21 cellular contexts compared by ENCODE assay signal in the genomic region with DNA sequence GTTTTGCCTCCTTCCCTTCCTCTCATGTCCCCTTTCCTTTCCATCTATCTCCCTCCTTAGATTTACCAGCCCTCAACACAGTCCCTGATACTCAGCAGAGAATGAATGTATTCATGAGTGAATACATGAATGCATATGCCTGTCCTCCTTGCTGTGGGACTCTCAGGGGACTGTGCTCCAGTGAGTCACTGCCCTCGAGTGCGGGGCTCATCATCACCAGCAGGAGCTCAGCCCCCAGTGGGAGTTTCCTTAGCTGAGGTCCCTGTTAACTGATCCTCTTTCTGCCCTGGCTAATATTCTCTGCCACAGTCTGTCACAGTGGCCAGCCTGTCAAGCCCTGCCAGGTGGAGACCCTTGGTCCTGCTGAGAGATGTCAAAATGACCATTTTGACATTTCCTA.
DNase-seq lines count a peak whose midpoint lies in the region; ATAC-seq, FAIRE-seq and TF ChIP-seq lines count a peak whose summit lies in the region.
"Had no signal": no experiment of that assay in that cellular context is flagged by ENCODE, and none has a peak within 500 bp of the region (broad histone marks: within the 10 kb centered on the region; RNA-seq: fewer than 3 reads in every experiment).

No MANE protein-coding gene starts in this region.

- ATAC-seq in GM12878 (peak; percentile 27; the same call in 2 of the 3 replicates), aorta (ENCODE audit: low FRiP score) (no peak), GM18502 (IDR thresholded peaks at IDR 0.05; ENCODE audit: poor library complexity, unreplicated experiment) (no peak), HG03135 (IDR thresholded peaks at IDR 0.05; ENCODE audit: unreplicated experiment) (no peak)
- ATAC-seq: GM23338, Panc1 had no signal

- POLR2A ChIA-PET in GM12878 (lab: Charles Lee) = no interaction called here

- H3K9ac ChIP-seq in BLaER1 (no peak overlapping the region), GM12878 (ENCODE audit: control insufficient read depth, insufficient read depth, low read length) (no peak overlapping the region)

- no peak for TF ChIP-seq CTCF in GM12878 (IDR thresholded peaks at IDR 0.05 in 2 of 3, conservative IDR thresholded peaks at IDR 0.05 in 1 of 3; ENCODE audit: control insufficient read depth in 2 of 3, extremely low read depth in 1 of 3, insufficient read depth in 1 of 3, low read depth in 3 of 3, low read length in 3 of 3)

- H3K4me2 ChIP-seq in BLaER1 (peak overlapping the region; percentile 23; the same call in 1 of the 2 replicates), GM12878 (ENCODE audit: control insufficient read depth, insufficient read depth) (no peak overlapping the region)
- H3K4me2 ChIP-seq: GM23338 had no signal

- no peaks in the 10 kb centered on the region for H3K79me2 ChIP-seq in GM12878 (ENCODE audit: control insufficient read depth, insufficient read depth, low read length)

- CTCF ChIA-PET in GM12878 (lab: Yijun Ruan, JAX) = interaction anchor here (0.9 kb wide), 1 partner anchor 261 kb away, joined by 3 read pairs; no protein-coding TSS in a partner anchor

- WGBS in GM12878 (ENCODE audit: insufficient coverage, insufficient replicate concordance, low lambda C conversion rate, missing lambda C conversion rate) = 0% methylated on average over 2 of the region's 2 CpGs
- 49 to 65% methylated on average over 2 of the region's 2 CpGs for WGBS in aorta, 2 donors

- no peak overlapping the region for H3K4me3 ChIP-seq in BLaER1
- no peak overlapping the region for H3K4me3 ChIP-seq in GM12878
- no peak overlapping the region for H3K4me3 ChIP-seq in aorta (ENCODE audit: low read length in 2 of 2)
- H3K4me3 ChIP-seq in effector memory CD4-positive, alpha-beta T cell (ENCODE audit: insufficient read depth, low read depth, low read length, poor library complexity, severe bottlenecking) = no peak overlapping the region
- H3K4me3 ChIP-seq: GM23338, HAP-1, SJCRH30 had no signal

- no peaks in the 10 kb centered on the region for H3K36me3 ChIP-seq in BLaER1
- H3K36me3 ChIP-seq in GM12878 (ENCODE audit: control insufficient read depth in 2 of 2, insufficient read depth in 2 of 2, low read length in 1 of 2) = no peaks in the 10 kb centered on the region
- no peaks in the 10 kb centered on the region for H3K36me3 ChIP-seq in aorta (ENCODE audit: control insufficient read depth in 1 of 2, insufficient read depth in 2 of 2, low read length in 1 of 2)
- H3K36me3 ChIP-seq in effector memory CD4-positive, alpha-beta T cell (ENCODE audit: control insufficient read depth, insufficient read depth, low read length) = no peaks in the 10 kb centered on the region
- H3K36me3 ChIP-seq: HAP-1, SJCRH30 had no signal

- H3K27ac ChIP-seq in BLaER1 (no peak overlapping the region), GM12878 (ENCODE audit: control insufficient read depth, insufficient read depth) (no peak overlapping the region), aorta (ENCODE audit: low read depth in 1 of 2, low read length in 2 of 2) (no peak overlapping the region)
- H3K27ac ChIP-seq in effector memory CD4-positive, alpha-beta T cell (ENCODE audit: insufficient read depth, low read length, poor library complexity, severe bottlenecking) = no peak overlapping the region
- H3K27ac ChIP-seq: SJCRH30 had no signal

- FAIRE-seq in GM12878 (lab: Jason Lieb, UNC) = no peak
- FAIRE-seq: G401.6 had no signal

- RAD21 ChIA-PET in GM12878 (lab: Charles Lee; ENCODE audit: unreplicated experiment) = no interaction called here

- no peak for TF ChIP-seq POLR2A in GM12878 (IDR thresholded peaks at IDR 0.05; ENCODE audit: low read depth, low read length)

- SMC1A ChIA-PET in GM12878 (lab: Charles Lee; ENCODE audit: uncharacterized antibody, unreplicated experiment) = no interaction called here

- in situ Hi-C loops in GM12878 (cut with MboI) = no loop called here

- H3K27me3 ChIP-seq in BLaER1 (no peaks in the 10 kb centered on the region), GM12878 (replicated peaks in 1 of 2; ENCODE audit: control insufficient read depth in 2 of 2, insufficient read depth in 2 of 2, low read length in 1 of 2) (no peaks in the 10 kb centered on the region), aorta (ENCODE audit: control insufficient read depth in 1 of 2, insufficient read depth in 2 of 2, low read length in 1 of 2) (no peaks in the 10 kb centered on the region)
- H3K27me3 ChIP-seq in effector memory CD4-positive, alpha-beta T cell (replicated peaks; ENCODE audit: control insufficient read depth, insufficient read depth, low read length, poor library complexity, severe bottlenecking) = no peaks in the 10 kb centered on the region
- H3K27me3 ChIP-seq: SJCRH30 had no signal

- no peak for TF ChIP-seq RAD21 in GM12878 (IDR thresholded peaks at IDR 0.05; ENCODE audit: insufficient read depth, low read depth, low read length)

- H3K9me3 ChIP-seq in BLaER1 = no peaks in the 10 kb centered on the region
- H3K9me3 ChIP-seq in GM12878 (replicated peaks; ENCODE audit: control insufficient read depth, insufficient read depth, low read length) = no peaks in the 10 kb centered on the region
- no peaks in the 10 kb centered on the region for H3K9me3 ChIP-seq in aorta (ENCODE audit: control insufficient read depth, low read length)
- H3K9me3 ChIP-seq in effector memory CD4-positive, alpha-beta T cell (ENCODE audit: control insufficient read depth, low read length) = no peaks in the 10 kb centered on the region
- H3K9me3 ChIP-seq: HAP-1, SJCRH30 had no signal

- TF ChIP-seq EP300 in GM12878 (IDR thresholded peaks at IDR 0.05; ENCODE audit: borderline replicate concordance in 1 of 2, control insufficient read depth in 1 of 2, low read depth in 2 of 2, low read length in 2 of 2) = no peak

- intact Hi-C loops in GM12878 (cut with micrococcal nuclease; ENCODE audit: unreplicated experiment) (no loop called here), aorta (cut with DNase I) (no loop called here)

- no TSS peak for BruUV-seq in GM12878 (replicated peaks; lab: Mats Ljungman, UMichigan)

- DNase-seq in HT1080 (ENCODE audit: low read depth) = peak; percentile 21
- no peak for DNase-seq in GM12878 (ENCODE audit: low read depth, low spot score)
- peak; percentile 18 for DNase-seq in iPS-NIHi7 (ENCODE audit: extremely low spot score)
- no peak for DNase-seq in aorta
- no peak for DNase-seq in effector memory CD4-positive, alpha-beta T cell
- DNase-seq: CD4-positive, alpha-beta T cell; DMS153; MV-4-11; NCI-H1694; NCI-H2081; NCI-H2171 treated with DMSO at 0.1 percent for 48 hours; NCI-H524 treated with DMSO at 0.1 percent for 48 hours; NCI-H82; SJCRH30 had no signal

- H3K4me1 ChIP-seq in BLaER1 = peaks cover 7% of the 10 kb centered on the region; the same call in 1 of the 2 replicates
- no peaks in the 10 kb centered on the region for H3K4me1 ChIP-seq in GM12878 (ENCODE audit: control insufficient read depth, insufficient read depth, low read length)
- no peaks in the 10 kb centered on the region for H3K4me1 ChIP-seq in aorta (ENCODE audit: control insufficient read depth in 1 of 2, insufficient read depth in 2 of 2, low read length in 2 of 2)
- H3K4me1 ChIP-seq in effector memory CD4-positive, alpha-beta T cell (ENCODE audit: control insufficient read depth, insufficient read depth, low read length, poor library complexity, severe bottlenecking) = no peaks in the 10 kb centered on the region
- H3K4me1 ChIP-seq: HAP-1, SJCRH30 had no signal

- H4K20me1 ChIP-seq in BLaER1 = no peaks in the 10 kb centered on the region
- H4K20me1 ChIP-seq in GM12878 (ENCODE audit: control insufficient read depth, insufficient read depth) = no peaks in the 10 kb centered on the region

- no peak overlapping the region for H2AFZ ChIP-seq in GM12878 (ENCODE audit: control insufficient read depth, low read depth, low read length)
- H2AFZ ChIP-seq: GM23338 had no signal

TF ChIP-seq in GM12878, 131 proteins besides CTCF, POLR2A, EP300 and RAD21:
- TF ChIP-seq, protein P1, sequence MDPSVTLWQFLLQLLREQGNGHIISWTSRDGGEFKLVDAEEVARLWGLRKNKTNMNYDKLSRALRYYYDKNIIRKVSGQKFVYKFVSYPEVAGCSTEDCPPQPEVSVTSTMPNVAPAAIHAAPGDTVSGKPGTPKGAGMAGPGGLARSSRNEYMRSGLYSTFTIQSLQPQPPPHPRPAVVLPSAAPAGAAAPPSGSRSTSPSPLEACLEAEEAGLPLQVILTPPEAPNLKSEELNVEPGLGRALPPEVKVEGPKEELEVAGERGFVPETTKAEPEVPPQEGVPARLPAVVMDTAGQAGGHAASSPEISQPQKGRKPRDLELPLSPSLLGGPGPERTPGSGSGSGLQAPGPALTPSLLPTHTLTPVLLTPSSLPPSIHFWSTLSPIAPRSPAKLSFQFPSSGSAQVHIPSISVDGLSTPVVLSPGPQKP (IDR thresholded peaks at IDR 0.05; ENCODE audit: low read depth, low read length) = no peak
- no peak for TF ChIP-seq FOXM1 (IDR thresholded peaks at IDR 0.05; ENCODE audit: low read depth, low read length)
- no peak for TF ChIP-seq ZSCAN29 (IDR thresholded peaks at IDR 0.05)
- no peak for TF ChIP-seq HDAC6 (IDR thresholded peaks at IDR 0.05; ENCODE audit: unreplicated experiment)

Comparison
In these comparisons a context has a peak if more than half of its experiments do, and no peak if none do; other contexts are left out.
1. DNase-seq: peak in HT1080 (single experiment) and iPS-NIHi7 (single experiment); none in GM12878 (single experiment), aorta (0 of 2) and effector memory CD4-positive, alpha-beta T cell (0 of 3).